In genomic region chr3:156548041-156548687, GRCh38 we compare ENCODE assay signal across 1 cellular context.
TF ChIP-seq lines count a peak whose summit lies in the region.

No MANE protein-coding gene starts in this region.

TF ChIP-seq in A549, 52 proteins besides CTCF, POLR2A, EP300 and RAD21 (continued from another document):
- TF ChIP-seq JUNB (IDR thresholded peaks at IDR 0.05), result no peak
TF ChIP-seq in A549: peak in this region for 1.
